In the genomic region with DNA sequence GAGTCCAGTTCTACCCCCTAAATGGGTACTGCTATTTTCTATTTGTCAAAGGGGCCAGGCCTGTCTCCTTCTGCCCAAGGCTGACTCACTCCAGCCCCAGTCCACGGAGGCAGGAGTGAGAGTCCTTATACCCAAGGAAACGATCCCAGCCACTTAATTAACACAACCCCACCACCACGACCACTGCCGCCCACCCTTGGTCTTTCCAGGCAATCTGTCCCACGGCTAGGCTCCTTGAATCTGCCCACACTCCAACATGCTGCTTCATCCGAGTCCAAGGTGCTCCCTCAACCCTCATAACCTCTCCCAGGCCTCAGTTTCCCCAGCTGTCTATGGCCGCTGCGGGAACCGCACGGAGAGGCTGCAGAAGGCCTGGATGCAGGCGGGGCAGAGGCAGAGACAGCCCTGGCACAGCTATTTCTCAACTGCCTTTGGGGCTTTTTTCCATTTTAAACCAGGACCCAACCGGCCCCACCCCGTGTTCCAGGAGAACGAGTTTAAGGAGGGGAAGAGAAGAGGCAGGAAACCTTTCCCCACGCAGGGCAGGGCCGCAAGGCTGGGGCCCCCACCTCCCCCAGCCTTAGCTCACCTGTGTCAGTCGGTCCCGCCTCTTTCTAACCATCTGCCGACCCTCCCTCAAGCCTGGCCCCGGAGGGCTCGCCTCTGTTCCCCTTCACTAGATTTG, we compare ENCODE assay signal across 8 cellular contexts. TPM values are rescaled to one million over a fixed set of nuclear protein-coding genes. Genes with fewer than 3 reads are reported as not detected.
A peak's percentile ranks its signal among the peaks of the same experiment; 100 is the strongest.
DNase-seq lines count a peak whose midpoint lies in the region; ATAC-seq, FAIRE-seq and TF ChIP-seq lines count a peak whose summit lies in the region.

No MANE protein-coding gene starts in this region.

- no peaks in the 10 kb centered on the region for H3K27me3 ChIP-seq in adrenal gland
- H3K27me3 ChIP-seq in keratinocyte (ENCODE audit: control insufficient read depth, extremely low read depth, insufficient read depth, low read length): no peaks in the 10 kb centered on the region
- H3K27me3 ChIP-seq in stomach smooth muscle (ENCODE audit: control insufficient read depth in 1 of 2, insufficient read depth in 2 of 2, low read length in 2 of 2): no peaks in the 10 kb centered on the region
- H3K27me3 ChIP-seq in MG63: no peaks in the 10 kb centered on the region

- 50 to 64% (median 53%) methylated on average over 16 to 21 of the region's 21 CpGs for WGBS in adrenal gland, 4 donors

- H3K79me2 ChIP-seq in keratinocyte (ENCODE audit: control insufficient read depth, insufficient read depth, low read length): peaks cover 14% of the 10 kb centered on the region

- H3K4me3 ChIP-seq in adrenal gland (peak overlapping the region in 2 of 4 donors; percentile 56 to 86), keratinocyte (ENCODE audit: control insufficient read depth in 2 of 3, extremely low read depth in 1 of 3, insufficient read depth in 2 of 3, low read depth in 1 of 3, low read length in 3 of 3) (peak overlapping the region; percentile 81 to 98 (median 89)), stomach smooth muscle (ENCODE audit: low read length in 2 of 2) (peak overlapping the region; percentile 35 to 80), MG63 (no peak overlapping the region)

- peak; percentile 64 for DNase-seq in DMS 273 (lab: John Stamatoyannopoulos, UW; ENCODE audit: unreplicated experiment)
- no peak for DNase-seq in DMS 273 treated with DMSO at 0.1 percent for 48 hours (lab: John Stamatoyannopoulos, UW)
- no peak for DNase-seq in adrenal gland
- DNase-seq in keratinocyte (ENCODE audit: low read depth, low spot score): no peak
- no peak for DNase-seq in MG63
- no peak for DNase-seq in AG08396 (ENCODE audit: low spot score)

- TF ChIP-seq CTCF in adrenal gland (IDR thresholded peaks at IDR 0.05) (no peak), keratinocyte (optimal IDR thresholded peaks at IDR 0.05 in 1 of 3, IDR thresholded peaks at IDR 0.05 in 1 of 3, conservative IDR thresholded peaks at IDR 0.05 in 1 of 3; ENCODE audit: extremely low read depth in 1 of 3, insufficient read depth in 2 of 3, low read length in 3 of 3) (no peak)

- H3K9me3 ChIP-seq in adrenal gland (replicated peaks in 1 of 3) (no peaks in the 10 kb centered on the region), keratinocyte (ENCODE audit: control insufficient read depth, low read depth, low read length) (no peaks in the 10 kb centered on the region), stomach smooth muscle (ENCODE audit: control insufficient read depth in 2 of 2, low read length in 2 of 2) (no peaks in the 10 kb centered on the region), MG63 (no peaks in the 10 kb centered on the region)

- dilution Hi-C loops in keratinocyte (cut with MboI; ENCODE audit: extremely low pct_ligation_motif_present, low sequenced_read_pairs): no loop called here

- H3K36me3 ChIP-seq in adrenal gland (replicated peaks in 1 of 2) (peaks cover 0 to 26% of the 10 kb centered on the region in 2 donors), keratinocyte (ENCODE audit: control insufficient read depth in 2 of 2, extremely low read depth in 1 of 2, insufficient read depth in 2 of 2, low read length in 2 of 2) (peaks cover 27% of the 10 kb centered on the region in 2 experiments), stomach smooth muscle (ENCODE audit: control insufficient read depth in 2 of 2, insufficient read depth in 2 of 2, low read length in 2 of 2) (peaks cover 17 to 36% of the 10 kb centered on the region in 2 donors), MG63 (peaks cover 17% of the 10 kb centered on the region)

- TF ChIP-seq POLR2A in adrenal gland (IDR thresholded peaks at IDR 0.05): no peak

- no peaks in the 10 kb centered on the region for H4K20me1 ChIP-seq in keratinocyte (ENCODE audit: control insufficient read depth, extremely low read depth, insufficient read depth, low read length)

- H3K27ac ChIP-seq in adrenal gland (peak overlapping the region in 3 of 5 donors; percentile 2 to 76 (median 67)), keratinocyte (ENCODE audit: control insufficient read depth, insufficient read depth, low read length) (peak overlapping the region; percentile 2), stomach smooth muscle (ENCODE audit: low read length) (peak overlapping the region; percentile 58)

- H2AFZ ChIP-seq in keratinocyte (ENCODE audit: control insufficient read depth, low read length): peak overlapping the region; percentile 66

- peak overlapping the region; percentile 94 for H3K4me2 ChIP-seq in keratinocyte (ENCODE audit: control insufficient read depth, extremely low read depth, insufficient read depth, low read depth, low read length)

- H3K4me1 ChIP-seq in adrenal gland (replicated peaks in 1 of 2): peaks cover 15 to 18% of the 10 kb centered on the region in 2 donors
- H3K4me1 ChIP-seq in keratinocyte (ENCODE audit: control insufficient read depth, extremely low read depth, insufficient read depth, low read length): peaks cover 9% of the 10 kb centered on the region
- H3K4me1 ChIP-seq in stomach smooth muscle (ENCODE audit: control insufficient read depth, insufficient read depth, low read length): peaks cover 15% of the 10 kb centered on the region

- FAIRE-seq in keratinocyte (lab: Jason Lieb, UNC): no peak

- ATAC-seq in HG02970 (IDR thresholded peaks at IDR 0.05; ENCODE audit: low FRiP score, unreplicated experiment): no peak

- H3K9ac ChIP-seq in keratinocyte (ENCODE audit: control insufficient read depth, extremely low read depth, insufficient read depth, low read length): peak overlapping the region; percentile 68
- H3K9ac ChIP-seq in stomach smooth muscle (ENCODE audit: low read length in 2 of 2): peak overlapping the region; percentile 63 to 68

- peaks cover 3% of the 10 kb centered on the region for H3K9me1 ChIP-seq in keratinocyte (ENCODE audit: control insufficient read depth, extremely low read depth, insufficient read depth, low read length)

- intact Hi-C loops in adrenal gland (cut with DNase I): no loop called here

RNA-seq across cellular contexts. Expression of a gene that starts 0.7 kb away (rescaled TPM):
- 10 to 100 TPM in 6 of 8 donors, 1 to 10 TPM in 2; 8.0 to 23.9 (median 15.5) TPM for total RNA-seq in adrenal gland
- polyA plus RNA-seq in adrenal gland (1 to 10 TPM; 2.6 to 4.3 (median 3.3) TPM), keratinocyte (63.1 to 99.0 TPM (median 66.0 TPM) in 3 replicates)
- 16.6 TPM for polyA plus RNA-seq in keratinocyte (2011; ENCODE audit: low read depth)
- 58.8 and 83.8 TPM in 2 replicates for polyA plus RNA-seq in keratinocyte (2011; cell fraction: cytosol; rRNA removed)
- polyA plus RNA-seq in keratinocyte (2011; cell fraction: nucleus; rRNA removed): 50.8 and 62.5 TPM in 2 replicates
- polyA plus RNA-seq in keratinocyte (2012; ENCODE audit: low replicate concordance): 25.6 and 35.3 TPM in 2 replicates
- polyA minus RNA-seq in keratinocyte: 235 to 417 TPM (median 372 TPM) in 3 replicates
- 95.5 TPM for polyA minus RNA-seq in keratinocyte (2011; cell fraction: cytosol; rRNA and poly(A)+ RNA removed)
- polyA minus RNA-seq in keratinocyte (2011; cell fraction: nucleus; rRNA and poly(A)+ RNA removed): 37.4 and 91.4 TPM in 2 replicates
- total RNA-seq in MG63 (2014; rRNA removed; shearing (Covaris generic); ENCODE audit: low replicate concordance): 2.3 and 3.1 TPM in 2 replicates

RNA-seq across cellular contexts. Expression of a gene that starts 7.4 kb away (rescaled TPM):
- total RNA-seq in adrenal gland: 1,000 to 10,000 TPM in 1 of 8 donors, 100 to 1,000 TPM in 7; 191 to 1,314 (median 380) TPM
- polyA plus RNA-seq in adrenal gland (100 to 1,000 TPM; 135 to 306 (median 207) TPM), keratinocyte (65.5 to 107 TPM (median 91.7 TPM) in 3 replicates)
- polyA plus RNA-seq in keratinocyte (2011; ENCODE audit: low read depth): 11.6 TPM
- polyA plus RNA-seq in keratinocyte (2011; cell fraction: cytosol; rRNA removed): 104 and 173 TPM in 2 replicates
- 138 and 164 TPM in 2 replicates for polyA plus RNA-seq in keratinocyte (2011; cell fraction: nucleus; rRNA removed)
- 66.9 and 77.4 TPM in 2 replicates for polyA plus RNA-seq in keratinocyte (2012; ENCODE audit: low replicate concordance)
- 59.6 to 78.6 TPM (median 77.0 TPM) in 3 replicates for polyA minus RNA-seq in keratinocyte
- 63.3 TPM for polyA minus RNA-seq in keratinocyte (2011; cell fraction: cytosol; rRNA and poly(A)+ RNA removed)
- polyA minus RNA-seq in keratinocyte (2011; cell fraction: nucleus; rRNA and poly(A)+ RNA removed): 21.9 and 24.1 TPM in 2 replicates
- total RNA-seq in MG63 (2014; rRNA removed; shearing (Covaris generic); ENCODE audit: low replicate concordance): 139 and 195 TPM in 2 replicates

RNA-seq across cellular contexts. Expression of a gene that starts 7.6 kb away (rescaled TPM):
- total RNA-seq in adrenal gland: 10 to 100 TPM; 24.1 to 83.7 (median 58.8) TPM
- 100 to 1,000 TPM in 2 of 3 donors, 10 to 100 TPM in 1; 33.8 to 479 (median 238) TPM for polyA plus RNA-seq in adrenal gland
- polyA plus RNA-seq in keratinocyte: 6.4 to 9.1 TPM (median 7.5 TPM) in 3 replicates
- polyA plus RNA-seq in keratinocyte (2011; ENCODE audit: low read depth): 7.4 TPM
- polyA plus RNA-seq in keratinocyte (2011; cell fraction: cytosol; rRNA removed): 3.3 and 4.9 TPM in 2 replicates
- polyA plus RNA-seq in keratinocyte (2011; cell fraction: nucleus; rRNA removed): 26.4 and 27.5 TPM in 2 replicates
- 7.6 and 11.5 TPM in 2 replicates for polyA plus RNA-seq in keratinocyte (2012; ENCODE audit: low replicate concordance)
- 0.89 to 5.7 TPM (median 4.7 TPM) in 3 replicates for polyA minus RNA-seq in keratinocyte
- 7.1 TPM for polyA minus RNA-seq in keratinocyte (2011; cell fraction: cytosol; rRNA and poly(A)+ RNA removed)
- polyA minus RNA-seq in keratinocyte (2011; cell fraction: nucleus; rRNA and poly(A)+ RNA removed): 3.4 and 7.3 TPM in 2 replicates
- total RNA-seq in MG63 (2014; rRNA removed; shearing (Covaris generic); ENCODE audit: low replicate concordance): 5.4 and 9.0 TPM in 2 replicates

RNA-seq across cellular contexts. Expression of a gene that starts 16.5 kb away (rescaled TPM):
- 10 to 100 TPM; 31.3 to 46.8 (median 43.0) TPM for total RNA-seq in adrenal gland
- polyA plus RNA-seq in adrenal gland (10 to 100 TPM; 12.1 to 57.0 (median 39.9) TPM), keratinocyte (3.5 to 9.1 TPM (median 5.7 TPM) in 3 replicates)
- 1.7 TPM for polyA plus RNA-seq in keratinocyte (2011; ENCODE audit: low read depth)
- polyA plus RNA-seq in keratinocyte (2011; cell fraction: cytosol; rRNA removed): 5.9 and 12.7 TPM in 2 replicates
- 14.4 and 18.4 TPM in 2 replicates for polyA plus RNA-seq in keratinocyte (2011; cell fraction: nucleus; rRNA removed)
- polyA plus RNA-seq in keratinocyte (2012; ENCODE audit: low replicate concordance): 14.6 and 28.9 TPM in 2 replicates
- 5.0 to 12.7 TPM (median 7.2 TPM) in 3 replicates for polyA minus RNA-seq in keratinocyte
- polyA minus RNA-seq in keratinocyte (2011; cell fraction: cytosol; rRNA and poly(A)+ RNA removed): 15.7 TPM
- polyA minus RNA-seq in keratinocyte (2011; cell fraction: nucleus; rRNA and poly(A)+ RNA removed): 5.4 and 7.9 TPM in 2 replicates
- 3.9 and 12.3 TPM in 2 replicates for total RNA-seq in MG63 (2014; rRNA removed; shearing (Covaris generic); ENCODE audit: low replicate concordance)

RNA-seq across cellular contexts. Expression of a gene that starts 35.8 kb away (rescaled TPM):
- 1 to 10 TPM; 2.6 to 5.5 (median 3.8) TPM for total RNA-seq in adrenal gland
- polyA plus RNA-seq in adrenal gland (1 to 10 TPM; 2.1 to 8.4 (median 6.0) TPM), keratinocyte (2.1 to 2.5 TPM (median 2.2 TPM) in 3 replicates)
- polyA plus RNA-seq in keratinocyte (2011; ENCODE audit: low read depth): 0.62 TPM
- polyA plus RNA-seq in keratinocyte (2011; cell fraction: cytosol; rRNA removed): 1.4 and 2.0 TPM in 2 replicates
- 2.1 and 2.3 TPM in 2 replicates for polyA plus RNA-seq in keratinocyte (2011; cell fraction: nucleus; rRNA removed)
- 2.1 and 3.2 TPM in 2 replicates for polyA plus RNA-seq in keratinocyte (2012; ENCODE audit: low replicate concordance)
- polyA minus RNA-seq in keratinocyte: 0.77 to 1.4 TPM (median 1.1 TPM) in 3 replicates
- not detected for polyA minus RNA-seq in keratinocyte (2011; cell fraction: cytosol; rRNA and poly(A)+ RNA removed)
- 0.53 and 0.54 TPM in 2 replicates for polyA minus RNA-seq in keratinocyte (2011; cell fraction: nucleus; rRNA and poly(A)+ RNA removed)
- total RNA-seq in MG63 (2014; rRNA removed; shearing (Covaris generic); ENCODE audit: low replicate concordance): 1.3 and 3.1 TPM in 2 replicates

Comparison
In these comparisons a context has a peak if more than half of its experiments do, and no peak if none do; other contexts are left out.
1. H3K27ac ChIP-seq: peak in every context shown above with its lines; median percentile 67 in adrenal gland; 58 in stomach smooth muscle; 2 in keratinocyte.